In genomic region chr6:5294392-5295211, GRCh38 we compare ENCODE assay signal across 1 cellular context.
TF ChIP-seq lines count a peak whose summit lies in the region.

No MANE protein-coding gene starts in this region.

TF ChIP-seq in K562, 482 proteins besides CTCF, POLR2A, EP300 and RAD21 (continued from another document):
- TF ChIP-seq ZNF143 (CRISPR knock-in tag; IDR thresholded peaks at IDR 0.05) (no peak), TOE1 (IDR thresholded peaks at IDR 0.05; ENCODE audit: borderline replicate concordance) (peak; percentile 46; the same call in 1 of the 2 replicates), TOE1 (CRISPR knock-in tag; IDR thresholded peaks at IDR 0.05; ENCODE audit: borderline replicate concordance, low read depth) (no peak), ZKSCAN1 (IDR thresholded peaks at IDR 0.05; ENCODE audit: low read depth, low read length) (no peak), CHD4 (IDR thresholded peaks at IDR 0.05; ENCODE audit: insufficient read depth, insufficient replicate concordance, low read depth, low read length, poor library complexity, severe bottlenecking) (no peak), GATAD2B (IDR thresholded peaks at IDR 0.05; ENCODE audit: borderline replicate concordance) (0 out of 2 replicates have a peak, but pooled peaks have one; percentile 5), ARID1B (IDR thresholded peaks at IDR 0.05) (peak; percentile 31), ZNF77 (CRISPR knock-in tag; IDR thresholded peaks at IDR 0.05) (no peak), CREM (IDR thresholded peaks at IDR 0.05; ENCODE audit: low read depth) (peak; percentile 30; the same call in 1 of the 2 replicates), SMAD4 (CRISPR knock-in tag; conservative IDR thresholded peaks at IDR 0.05) (peak; percentile 70; the same call in 1 of the 2 replicates), KDM5B (IDR thresholded peaks at IDR 0.05; ENCODE audit: insufficient replicate concordance, low read depth, low read length) (peak; percentile 34), ZNF644 (tag; IDR thresholded peaks at IDR 0.05; ENCODE audit: low read depth) (peak; percentile 74), REST (CRISPR knock-in tag; IDR thresholded peaks at IDR 0.05; ENCODE audit: low read depth) (0 out of 2 replicates have a peak, but pooled peaks have one; percentile 15), ZNF780A (CRISPR knock-in tag; IDR thresholded peaks at IDR 0.05) (no peak), E2F3 (CRISPR knock-in tag; IDR thresholded peaks at IDR 0.05) (0 out of 2 replicates have a peak, but pooled peaks have one; percentile 13), SUPT5H (IDR thresholded peaks at IDR 0.05) (0 out of 2 replicates have a peak, but pooled peaks have one; percentile 32), PKNOX1 (IDR thresholded peaks at IDR 0.05) (peak; percentile 80), EZH2 (IDR thresholded peaks at IDR 0.05; ENCODE audit: borderline replicate concordance, low read depth, low read length) (no peak), CREB3 (tag; conservative IDR thresholded peaks at IDR 0.05; ENCODE audit: low read depth) (peak; percentile 76), ETS1 (conservative IDR thresholded peaks at IDR 0.05; ENCODE audit: control insufficient read depth, low read depth, low read length) (0 out of 2 replicates have a peak, but pooled peaks have one; percentile 35), KAT2B (IDR thresholded peaks at IDR 0.05; ENCODE audit: low read depth, low read length) (no peak), GABPA (tag; conservative IDR thresholded peaks at IDR 0.05; ENCODE audit: low read depth) (peak; percentile 53; the same call in 1 of the 2 replicates), ZFX (CRISPR knock-in tag; IDR thresholded peaks at IDR 0.05) (peak; percentile 91), XRCC4 (IDR thresholded peaks at IDR 0.05; ENCODE audit: extremely low read depth, insufficient read depth, insufficient read length) (no peak), JUN (IDR thresholded peaks at IDR 0.05; ENCODE audit: borderline replicate concordance, low read depth, low read length) (no peak), JUN (CRISPR knock-in tag; IDR thresholded peaks at IDR 0.05; ENCODE audit: borderline replicate concordance) (no peak), MEF2D (tag; conservative IDR thresholded peaks at IDR 0.05; ENCODE audit: low read depth) (peak; percentile 40; the same call in 1 of the 2 replicates), DMBX1 (CRISPR knock-in tag; IDR thresholded peaks at IDR 0.05; ENCODE audit: borderline replicate concordance) (peak; percentile 53; the same call in 1 of the 2 replicates), ETV1 (tag; conservative IDR thresholded peaks at IDR 0.05; ENCODE audit: low read depth) (peak; percentile 30; the same call in 1 of the 2 replicates), TFAM (CRISPR knock-in tag; conservative IDR thresholded peaks at IDR 0.05) (no peak), SMARCA4 (IDR thresholded peaks at IDR 0.05) (peak; percentile 32; the same call in 1 of the 2 replicates), ZBTB9 (CRISPR knock-in tag; IDR thresholded peaks at IDR 0.05) (0 out of 2 replicates have a peak, but pooled peaks have one; percentile 46), FOXK2 (conservative IDR thresholded peaks at IDR 0.05 in 1 of 2, IDR thresholded peaks at IDR 0.05 in 1 of 2; ENCODE audit: low read depth in 2 of 2) (peak in 1 of 2 experiments; percentile 58; a peak in 2 of 4 replicates), MEIS2 (IDR thresholded peaks at IDR 0.05; ENCODE audit: partially characterized antibody) (peak; percentile 78), TRIM28 (IDR thresholded peaks at IDR 0.05) (no peak)
TF ChIP-seq in K562: peak in this region for 76.
